Comparison of ENCODE assay signal across 16 cellular contexts in genomic region chr2:20092901-20093235, GRCh38. TPM values are rescaled to one million over a fixed set of nuclear protein-coding genes. Genes with fewer than 3 reads are reported as not detected.
DNase-seq lines count a peak whose midpoint lies in the region; ATAC-seq lines count a peak whose summit lies in the region.
"Had no signal": no experiment of that assay in that cellular context is flagged by ENCODE, and none has a peak within 500 bp of the region (broad histone marks: within the 10 kb centered on the region; RNA-seq: fewer than 3 reads in every experiment).

No MANE protein-coding gene starts in this region.

- peak overlapping the region; percentile 67 for H4K91ac ChIP-seq in trophoblast cell (ENCODE audit: low read depth, low read length)

- H3K9me3 ChIP-seq in HUES48 (ENCODE audit: control insufficient read depth, insufficient read depth, low read length): no peaks in the 10 kb centered on the region
- no peaks in the 10 kb centered on the region for H3K9me3 ChIP-seq in adipocyte (ENCODE audit: control insufficient read depth, low read length)
- H3K9me3 ChIP-seq in trophoblast cell (ENCODE audit: insufficient read depth, low read depth, low read length): no peaks in the 10 kb centered on the region
- H3K9me3 ChIP-seq: SJCRH30 had no signal

- H3K18ac ChIP-seq in trophoblast cell (ENCODE audit: low read length): peak overlapping the region; percentile 20

- peak overlapping the region; percentile 100 for H2BK12ac ChIP-seq in trophoblast cell (ENCODE audit: low read length)

- ATAC-seq in esophagus mucosa (peak; percentile 86), GM21360 (IDR thresholded peaks at IDR 0.05; ENCODE audit: unreplicated experiment) (no peak)
- ATAC-seq in natural killer cell treated with Interleukin-12 subunit alpha and Interleukin-12 subunit beta and Interleukin-15 and Interleukin-18, amount 100 ng/mL, for 72 hours: no peak

- H3K14ac ChIP-seq in trophoblast cell (ENCODE audit: low read length): peak overlapping the region; percentile 59

- H3K4me3 ChIP-seq in HUES48 (ENCODE audit: low read depth, low read length): no peak overlapping the region
- H3K4me3 ChIP-seq in adipocyte (ENCODE audit: low read length): no peak overlapping the region
- H3K4me3 ChIP-seq in trophoblast cell (ENCODE audit: low read depth, low read length): no peak overlapping the region
- H3K4me3 ChIP-seq: PC-9, SJCRH30 had no signal

- H2AK5ac ChIP-seq in trophoblast cell (ENCODE audit: low read length): peak overlapping the region; percentile 51

- H3K27ac Mint-ChIP-seq in natural killer cell treated with Interleukin-12 subunit alpha and Interleukin-12 subunit beta and Interleukin-15 and Interleukin-18, amount 100 ng/mL, for 72 hours: no peak overlapping the region

- H3K27me3 ChIP-seq in HUES48 (ENCODE audit: control insufficient read depth, insufficient read depth, low read length) (no peaks in the 10 kb centered on the region), adipocyte (replicated peaks; ENCODE audit: control insufficient read depth, insufficient read depth, low read length) (no peaks in the 10 kb centered on the region), trophoblast cell (ENCODE audit: insufficient read depth, low read length) (no peaks in the 10 kb centered on the region)
- H3K27me3 ChIP-seq: SJCRH30 had no signal

- no peaks in the 10 kb centered on the region for H3K9me3 Mint-ChIP-seq in natural killer cell treated with Interleukin-12 subunit alpha and Interleukin-12 subunit beta and Interleukin-15 and Interleukin-18, amount 100 ng/mL, for 72 hours
- H3K9me3 Mint-ChIP-seq: H9 had no signal

- H3K79me1 ChIP-seq in trophoblast cell (ENCODE audit: low read length): peaks cover 36% of the 10 kb centered on the region

- H3K27ac ChIP-seq in HUES48 (ENCODE audit: low read depth, low read length) (peak overlapping the region; percentile 38), trophoblast cell (ENCODE audit: low read depth, low read length) (no peak overlapping the region)
- H3K27ac ChIP-seq: C4-2B, PC-9 had no signal

- no peak overlapping the region for H3K23ac ChIP-seq in trophoblast cell (ENCODE audit: low read length)

- peak overlapping the region; percentile 96 for H2BK120ac ChIP-seq in trophoblast cell (ENCODE audit: insufficient read depth, low read length, poor library complexity)

- H2AFZ ChIP-seq in trophoblast cell (ENCODE audit: insufficient read depth, low read length, poor library complexity): peak overlapping the region; percentile 26
- H2AFZ ChIP-seq: PC-9 had no signal

- H3K36me3 Mint-ChIP-seq in natural killer cell treated with Interleukin-12 subunit alpha and Interleukin-12 subunit beta and Interleukin-15 and Interleukin-18, amount 100 ng/mL, for 72 hours: no peaks in the 10 kb centered on the region

- H3K27me3 Mint-ChIP-seq in natural killer cell treated with Interleukin-12 subunit alpha and Interleukin-12 subunit beta and Interleukin-15 and Interleukin-18, amount 100 ng/mL, for 72 hours: peaks cover 11 to 31% of the 10 kb centered on the region in 2 donors

- H3K4me3 Mint-ChIP-seq in natural killer cell treated with Interleukin-12 subunit alpha and Interleukin-12 subunit beta and Interleukin-15 and Interleukin-18, amount 100 ng/mL, for 72 hours: no peak overlapping the region
- H3K4me3 Mint-ChIP-seq: H9 had no signal

- no CpG with 5 or more reads among the region's 5 CpGs for WGBS in trophoblast cell (ENCODE audit: extremely low coverage, insufficient coverage, insufficient read length)

- peaks cover 19% of the 10 kb centered on the region; the same call in 1 of the 2 replicates for H3K4me1 ChIP-seq in HUES48 (ENCODE audit: control insufficient read depth, insufficient read depth, low read length)
- H3K4me1 ChIP-seq in adipocyte (ENCODE audit: control insufficient read depth, insufficient read depth, low read length): peaks cover 46% of the 10 kb centered on the region
- H3K4me1 ChIP-seq in trophoblast cell (ENCODE audit: control insufficient read depth in 1 of 2, insufficient read depth in 2 of 2, low read length in 2 of 2): peaks cover 23 to 37% of the 10 kb centered on the region in 2 experiments

- H4K8ac ChIP-seq in trophoblast cell (ENCODE audit: low read depth, low read length): no peak overlapping the region

- H3K79me2 ChIP-seq in trophoblast cell (ENCODE audit: control insufficient read depth, insufficient read depth, low read length, poor library complexity): no peaks in the 10 kb centered on the region

- H3K36me3 ChIP-seq in HUES48 (ENCODE audit: control insufficient read depth, insufficient read depth, low read length) (no peaks in the 10 kb centered on the region), adipocyte (ENCODE audit: control insufficient read depth, insufficient read depth, low read length, severe bottlenecking) (no peaks in the 10 kb centered on the region), trophoblast cell (ENCODE audit: control insufficient read depth in 1 of 2, insufficient read depth in 2 of 2, low read length in 2 of 2) (no peaks in the 10 kb centered on the region)
- H3K36me3 ChIP-seq: SJCRH30 had no signal

- H4K12ac ChIP-seq in trophoblast cell (ENCODE audit: low read depth, low read length): no peak overlapping the region

- no peaks in the 10 kb centered on the region for H3K4me1 Mint-ChIP-seq in natural killer cell treated with Interleukin-12 subunit alpha and Interleukin-12 subunit beta and Interleukin-15 and Interleukin-18, amount 100 ng/mL, for 72 hours (ENCODE audit: low read depth in 2 of 2)

- H3K9ac ChIP-seq in HUES48 (ENCODE audit: low read depth, low read length): no peak overlapping the region
- H3K9ac ChIP-seq in adipocyte (ENCODE audit: low read length): peak overlapping the region; percentile 82
- H3K9ac ChIP-seq in trophoblast cell (ENCODE audit: low read length): no peak overlapping the region

- DNase-seq in adipocyte (ENCODE audit: low read depth) (no peak), trophoblast cell (no peak), iPS-NIHi7 (ENCODE audit: extremely low spot score) (no peak)
- no peak for DNase-seq in natural killer cell treated with Interleukin-12 subunit alpha and Interleukin-12 subunit beta and Interleukin-15 and Interleukin-18, amount 100 ng/mL, for 72 hours (ENCODE audit: low spot score)
- DNase-seq: AML-193, DMS79, KG1, MV-4-11, NCI-H187 had no signal

- H3K4ac ChIP-seq in trophoblast cell (ENCODE audit: low read depth, low read length): no peak overlapping the region

- H3K4me2 ChIP-seq in trophoblast cell (ENCODE audit: low read length): no peak overlapping the region
- H3K4me2 ChIP-seq: PC-9 had no signal

- peak overlapping the region; percentile 23 for H2BK5ac ChIP-seq in trophoblast cell (ENCODE audit: low read depth, low read length, poor library complexity)

RNA-seq across cellular contexts. Expression of gene LAPTM4A, which starts 41.4 kb away (rescaled TPM):
- total RNA-seq in esophagus mucosa: 85.4 TPM
- 756 and 800 TPM in 2 replicates for polyA plus RNA-seq in trophoblast cell (2013)
- 10 to 100 TPM; 13.2 to 37.2 TPM for total RNA-seq in natural killer cell treated with Interleukin-12 subunit alpha and Interleukin-12 subunit beta and Interleukin-15 and Interleukin-18, amount 100 ng/mL, for 72 hours
